ENCODE assay signal across 21 cellular contexts in genomic region chr2:18703555-18703954, GRCh38.
DNase-seq lines count a peak whose midpoint lies in the region; ATAC-seq and TF ChIP-seq lines count a peak whose summit lies in the region.
"Had no signal": no experiment of that assay in that cellular context is flagged by ENCODE, and none has a peak within 500 bp of the region (broad histone marks: within the 10 kb centered on the region; RNA-seq: fewer than 3 reads in every experiment).

No MANE protein-coding gene starts in this region.

- peak; percentile 56 for DNase-seq in NCI-H82 (lab: John Stamatoyannopoulos, UW)
- no peak for DNase-seq in NCI-H82 treated with DMSO at 0.1 percent for 48 hours (lab: John Stamatoyannopoulos, UW; ENCODE audit: unreplicated experiment)
- DNase-seq in NCI-H446 treated with DMSO at 0.1 percent for 48 hours (lab: John Stamatoyannopoulos, UW) = peak; percentile 60
- peak; percentile 57 for DNase-seq in fibroblast of mammary gland (ENCODE audit: low read depth)
- DNase-seq in kidney tubule cell (ENCODE audit: low spot score) = peak; percentile 49
- DNase-seq in head of caudate nucleus = no peak
- DNase-seq: Caco-2; CD4-positive, alpha-beta memory T cell; DMS 273 treated with DMSO at 0.1 percent for 48 hours; DMS79 treated with DMSO at 0.1 percent for 48 hours; KBM-7; NCI-H1092 treated with DMSO at 0.1 percent for 48 hours; NCI-H1436 treated with DMSO at 0.1 percent for 48 hours; NCI-H1930; NCI-H2227 treated with DMSO at 0.1 percent for 48 hours; NCI-H774; SHP77 treated with DMSO at 0.1 percent for 48 hours had no signal

- H3K4me3 ChIP-seq in fibroblast of mammary gland (ENCODE audit: control insufficient read depth, low read depth, low read length) = no peak overlapping the region
- H3K4me3 ChIP-seq: BLaER1 treated with 17β-estradiol and CSF1 and Interleukin-3, amounts not matched to agents 10 nM and 100 nM; SK-N-MC had no signal

- intact Hi-C loops in head of caudate nucleus (cut with DNase I) = no loop called here

- no peak for ATAC-seq in GM18867 (IDR thresholded peaks at IDR 0.05; ENCODE audit: unreplicated experiment)
- ATAC-seq in HG03196 (IDR thresholded peaks at IDR 0.05; ENCODE audit: unreplicated experiment) = no peak

- TF ChIP-seq CTCF in fibroblast of mammary gland (conservative IDR thresholded peaks at IDR 0.05; ENCODE audit: control insufficient read depth, insufficient read depth, low read depth, low read length) = no peak

Comparison
In these comparisons a context has a peak if more than half of its experiments do, and no peak if none do; other contexts are left out.
1. DNase-seq: peak in NCI-H82 (single experiment), NCI-H446 treated with DMSO at 0.1 percent for 48 hours (single experiment), fibroblast of mammary gland (single experiment) and kidney tubule cell (single experiment); none in NCI-H82 treated with DMSO at 0.1 percent for 48 hours (single experiment) and head of caudate nucleus (0 of 42).